In genomic region chr10:32957341-32958084, GRCh38 we compare ENCODE assay signal across 1 cellular context.
TF ChIP-seq lines count a peak whose summit lies in the region.

No MANE protein-coding gene starts in this region.

TF ChIP-seq in H1, 55 proteins besides CTCF, POLR2A, EP300 and RAD21:
- TF ChIP-seq PHF8 (conservative IDR thresholded peaks at IDR 0.05; ENCODE audit: low read depth, low read length) (peak; percentile 0), HDAC6 (IDR thresholded peaks at IDR 0.05; ENCODE audit: low read depth, low read length) (no peak), RXRA (IDR thresholded peaks at IDR 0.05; ENCODE audit: insufficient read depth, low read depth, low read length) (no peak), ASH2L (IDR thresholded peaks at IDR 0.05; ENCODE audit: low read length) (peak; percentile 45), EGR1 (IDR thresholded peaks at IDR 0.05; ENCODE audit: borderline replicate concordance, low read depth, low read length) (no peak; the same call in 1 of the 2 replicates), CBX8 (IDR thresholded peaks at IDR 0.05; ENCODE audit: borderline replicate concordance, low read depth, low read length) (no peak), MAFK (IDR thresholded peaks at IDR 0.05; ENCODE audit: low read depth, low read length) (no peak), ATF3 (IDR thresholded peaks at IDR 0.05; ENCODE audit: insufficient read depth, low read depth, low read length) (no peak), USF2 (IDR thresholded peaks at IDR 0.05; ENCODE audit: low read length) (no peak), FOSL1 (IDR thresholded peaks at IDR 0.05; ENCODE audit: insufficient read depth, low read depth, low read length) (no peak), POU5F1 (IDR thresholded peaks at IDR 0.05; ENCODE audit: low read depth, low read length) (no peak), SRF (IDR thresholded peaks at IDR 0.05; ENCODE audit: low read depth, low read length) (no peak), KDM1A (IDR thresholded peaks at IDR 0.05; ENCODE audit: borderline replicate concordance, low read length) (no peak), E2F6 (IDR thresholded peaks at IDR 0.05) (no peak; the same call in 1 of the 2 replicates), SIN3A (conservative IDR thresholded peaks at IDR 0.05 in 1 of 2, IDR thresholded peaks at IDR 0.05 in 1 of 2; ENCODE audit: low read depth in 1 of 2, low read length in 2 of 2) (0 out of 4 replicates have a peak, but pooled peaks of 1 of the 2 experiments have one; percentile 39), HDAC2 (IDR thresholded peaks at IDR 0.05; ENCODE audit: borderline replicate concordance in 1 of 2, low read depth in 2 of 2, low read length in 2 of 2) (no peak), TCF12 (IDR thresholded peaks at IDR 0.05; ENCODE audit: low read depth, low read length) (no peak), CTBP2 (IDR thresholded peaks at IDR 0.05; ENCODE audit: borderline replicate concordance, insufficient read depth, insufficient read length, low read length) (no peak), CHD7 (IDR thresholded peaks at IDR 0.05; ENCODE audit: insufficient replicate concordance, low read length) (no peak), GABPA (IDR thresholded peaks at IDR 0.05; ENCODE audit: borderline replicate concordance, insufficient read depth, low read length) (no peak), SP2 (IDR thresholded peaks at IDR 0.05; ENCODE audit: low read length) (no peak), CHD2 (IDR thresholded peaks at IDR 0.05; ENCODE audit: low read length) (no peak), SUZ12 (IDR thresholded peaks at IDR 0.05; ENCODE audit: low read length) (no peak), MAX (IDR thresholded peaks at IDR 0.05) (peak; percentile 15; the same call in 1 of the 2 replicates), TEAD4 (IDR thresholded peaks at IDR 0.05; ENCODE audit: low read depth, low read length) (no peak), ATF2 (IDR thresholded peaks at IDR 0.05; ENCODE audit: low read length) (no peak), NANOG (IDR thresholded peaks at IDR 0.05; ENCODE audit: insufficient read depth, low read depth, low read length, poor library complexity, severe bottlenecking) (no peak), NRF1 (IDR thresholded peaks at IDR 0.05; ENCODE audit: low read depth, low read length) (no peak), KDM4A (IDR thresholded peaks at IDR 0.05; ENCODE audit: low read depth, low read length, severe bottlenecking) (no peak), SP4 (IDR thresholded peaks at IDR 0.05; ENCODE audit: low read length) (no peak), TAF1 (IDR thresholded peaks at IDR 0.05; ENCODE audit: low read depth, low read length) (peak; percentile 64), SIX5 (IDR thresholded peaks at IDR 0.05; ENCODE audit: low read depth, low read length) (no peak), BACH1 (IDR thresholded peaks at IDR 0.05; ENCODE audit: low read length) (no peak), RBBP5 (IDR thresholded peaks at IDR 0.05; ENCODE audit: borderline replicate concordance, low read depth, low read length) (peak; percentile 83), JUN (IDR thresholded peaks at IDR 0.05; ENCODE audit: low read depth, low read length) (no peak), CREB1 (IDR thresholded peaks at IDR 0.05) (no peak), TBP (IDR thresholded peaks at IDR 0.05; ENCODE audit: low read depth, low read length) (no peak), CHD1 (IDR thresholded peaks at IDR 0.05; ENCODE audit: low read depth, low read length) (no peak; the same call in 1 of the 2 replicates), POLR2AphosphoS5 (IDR thresholded peaks at IDR 0.05; ENCODE audit: low read depth, low read length) (0 out of 2 replicates have a peak, but pooled peaks have one; percentile 18), TAF7 (optimal IDR thresholded peaks at IDR 0.05; ENCODE audit: borderline replicate concordance, low read depth, low read length) (no peak), JUND (IDR thresholded peaks at IDR 0.05; ENCODE audit: low read length) (no peak), ZNF274 (IDR thresholded peaks at IDR 0.05; ENCODE audit: borderline replicate concordance, extremely low read depth, low read length) (no peak)
